Comparison of ENCODE assay signal across 1 cellular context in the genomic region with DNA sequence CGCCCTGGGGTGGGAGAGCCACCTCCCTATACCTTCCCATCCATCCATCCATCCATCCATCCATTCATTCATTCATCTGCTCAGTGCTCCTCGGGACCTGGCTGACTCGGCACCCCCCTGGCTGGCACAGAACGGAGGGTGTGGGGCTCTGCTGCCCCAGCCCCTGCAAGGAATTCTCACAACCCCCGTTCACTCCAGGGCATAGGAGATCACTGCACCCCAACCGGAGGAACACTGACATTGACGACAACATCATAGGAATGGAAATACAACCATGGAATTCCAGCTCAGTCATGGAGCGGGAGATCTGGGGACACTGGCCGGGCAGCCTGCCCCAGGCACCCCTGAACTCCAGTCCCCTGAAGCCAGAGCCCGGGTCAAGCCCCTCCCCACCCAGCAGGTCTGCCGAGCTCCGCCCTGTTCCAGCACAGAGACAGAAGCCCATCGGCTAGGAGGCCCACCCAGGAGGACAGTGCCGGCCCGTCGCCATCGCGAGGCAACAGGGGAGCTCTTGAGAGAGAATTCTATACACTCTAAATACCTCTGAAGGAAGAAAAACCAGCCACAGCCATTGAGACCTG.
TF ChIP-seq lines count a peak whose summit lies in the region.

No MANE protein-coding gene starts in this region.

TF ChIP-seq in neural cell, 6 proteins besides CTCF, POLR2A, EP300 and RAD21:
- no peak for TF ChIP-seq EZH2 (IDR thresholded peaks at IDR 0.05; ENCODE audit: borderline replicate concordance, insufficient read depth, low read length, poor library complexity, severe bottlenecking)
- TF ChIP-seq POLR2AphosphoS5 (IDR thresholded peaks at IDR 0.05): no peak
- TF ChIP-seq, protein P1, sequence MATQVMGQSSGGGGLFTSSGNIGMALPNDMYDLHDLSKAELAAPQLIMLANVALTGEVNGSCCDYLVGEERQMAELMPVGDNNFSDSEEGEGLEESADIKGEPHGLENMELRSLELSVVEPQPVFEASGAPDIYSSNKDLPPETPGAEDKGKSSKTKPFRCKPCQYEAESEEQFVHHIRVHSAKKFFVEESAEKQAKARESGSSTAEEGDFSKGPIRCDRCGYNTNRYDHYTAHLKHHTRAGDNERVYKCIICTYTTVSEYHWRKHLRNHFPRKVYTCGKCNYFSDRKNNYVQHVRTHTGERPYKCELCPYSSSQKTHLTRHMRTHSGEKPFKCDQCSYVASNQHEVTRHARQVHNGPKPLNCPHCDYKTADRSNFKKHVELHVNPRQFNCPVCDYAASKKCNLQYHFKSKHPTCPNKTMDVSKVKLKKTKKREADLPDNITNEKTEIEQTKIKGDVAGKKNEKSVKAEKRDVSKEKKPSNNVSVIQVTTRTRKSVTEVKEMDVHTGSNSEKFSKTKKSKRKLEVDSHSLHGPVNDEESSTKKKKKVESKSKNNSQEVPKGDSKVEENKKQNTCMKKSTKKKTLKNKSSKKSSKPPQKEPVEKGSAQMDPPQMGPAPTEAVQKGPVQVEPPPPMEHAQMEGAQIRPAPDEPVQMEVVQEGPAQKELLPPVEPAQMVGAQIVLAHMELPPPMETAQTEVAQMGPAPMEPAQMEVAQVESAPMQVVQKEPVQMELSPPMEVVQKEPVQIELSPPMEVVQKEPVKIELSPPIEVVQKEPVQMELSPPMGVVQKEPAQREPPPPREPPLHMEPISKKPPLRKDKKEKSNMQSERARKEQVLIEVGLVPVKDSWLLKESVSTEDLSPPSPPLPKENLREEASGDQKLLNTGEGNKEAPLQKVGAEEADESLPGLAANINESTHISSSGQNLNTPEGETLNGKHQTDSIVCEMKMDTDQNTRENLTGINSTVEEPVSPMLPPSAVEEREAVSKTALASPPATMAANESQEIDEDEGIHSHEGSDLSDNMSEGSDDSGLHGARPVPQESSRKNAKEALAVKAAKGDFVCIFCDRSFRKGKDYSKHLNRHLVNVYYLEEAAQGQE (IDR thresholded peaks at IDR 0.05; ENCODE audit: borderline replicate concordance): no peak
- no peak for TF ChIP-seq SMC3 (conservative IDR thresholded peaks at IDR 0.05; ENCODE audit: poor library complexity)
- no peak for TF ChIP-seq TAF1 (IDR thresholded peaks at IDR 0.05; ENCODE audit: low read depth)
- TF ChIP-seq MXI1 (conservative IDR thresholded peaks at IDR 0.05; ENCODE audit: poor library complexity, severe bottlenecking): no peak
